Comparison of ENCODE assay signal across 8 cellular contexts in the genomic region with DNA sequence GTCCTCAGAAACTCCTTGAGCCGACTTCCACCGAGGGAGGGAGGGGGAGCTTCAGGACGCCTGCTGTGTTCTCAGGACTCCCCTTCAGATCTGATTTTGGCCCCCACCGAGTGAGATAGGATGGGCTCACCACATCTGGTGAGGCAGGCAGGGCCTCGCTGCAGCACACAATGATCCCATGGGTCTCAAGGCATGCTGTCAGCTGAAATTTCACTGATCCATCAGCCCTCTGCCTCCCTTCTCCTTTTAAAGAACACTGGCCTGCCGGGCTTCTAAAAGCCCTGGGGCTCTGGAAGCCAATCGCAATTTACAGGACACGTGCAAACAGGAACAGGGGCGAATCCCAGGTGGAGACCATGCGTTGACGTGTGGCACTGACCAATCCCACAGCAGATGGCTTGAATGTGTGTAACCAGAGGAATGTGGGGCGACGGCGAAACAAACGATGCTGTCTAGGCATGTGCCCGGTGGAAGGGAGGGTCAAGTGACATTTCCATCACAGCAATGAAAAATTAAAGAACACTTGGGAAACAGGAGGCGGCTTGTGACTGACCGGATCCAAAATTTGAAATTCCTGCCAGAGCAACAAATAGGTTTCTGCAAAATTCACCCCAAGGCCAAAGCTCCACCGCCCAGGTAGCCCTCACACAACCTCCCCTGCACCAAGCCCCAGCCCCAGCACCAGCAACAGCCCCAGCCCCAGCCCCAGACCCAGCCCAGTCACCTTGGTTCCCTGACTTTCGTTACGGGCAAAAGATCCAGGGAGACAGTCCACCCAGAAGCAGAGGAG.
DNase-seq lines count a peak whose midpoint lies in the region; ATAC-seq, FAIRE-seq and TF ChIP-seq lines count a peak whose summit lies in the region.

No MANE protein-coding gene starts in this region.

- FAIRE-seq in keratinocyte (lab: Jason Lieb, UNC): no peak

- peak overlapping the region; percentile 39 for H3K4me3 Mint-ChIP-seq in activated CD8-positive, alpha-beta memory T cell treated with anti-CD3 and anti-CD28 coated beads, Interleukin-2, amount 10 ng/mL, durations not matched to agents 7 days and 5 days
- peak overlapping the region; percentile 49 for H3K4me3 Mint-ChIP-seq in activated CD4-positive, alpha-beta memory T cell treated with anti-CD3 and anti-CD28 coated beads, Interleukin-2, amount 10 ng/mL, durations not matched to agents 7 days and 5 days

- no peaks in the 10 kb centered on the region for H3K9me3 Mint-ChIP-seq in activated CD8-positive, alpha-beta memory T cell treated with anti-CD3 and anti-CD28 coated beads, Interleukin-2, amount 10 ng/mL, durations not matched to agents 7 days and 5 days (ENCODE audit: low read depth)
- no peaks in the 10 kb centered on the region for H3K9me3 Mint-ChIP-seq in activated CD4-positive, alpha-beta memory T cell treated with anti-CD3 and anti-CD28 coated beads, Interleukin-2, amount 10 ng/mL, durations not matched to agents 7 days and 5 days

- H3K4me1 ChIP-seq in keratinocyte (ENCODE audit: control insufficient read depth, extremely low read depth, insufficient read depth, low read length): peaks cover 31% of the 10 kb centered on the region
- H3K4me1 ChIP-seq in thoracic aorta (ENCODE audit: control insufficient read depth in 1 of 2, low read depth in 2 of 2): peaks cover 21 to 38% of the 10 kb centered on the region in 2 donors

- dilution Hi-C loops in keratinocyte (cut with MboI; ENCODE audit: extremely low pct_ligation_motif_present, low sequenced_read_pairs): no loop called here

- no peaks in the 10 kb centered on the region for H4K20me1 ChIP-seq in keratinocyte (ENCODE audit: control insufficient read depth, extremely low read depth, insufficient read depth, low read length)

- CTCF ChIA-PET in activated CD8-positive, alpha-beta memory T cell treated with anti-CD3 and anti-CD28 coated beads, Interleukin-2, amount 10 ng/mL, durations not matched to agents 7 days and 5 days (lab: Charles Lee): no interaction called here
- CTCF ChIA-PET in activated CD4-positive, alpha-beta memory T cell treated with anti-CD3 and anti-CD28 coated beads, Interleukin-2, amount 10 ng/mL, durations not matched to agents 7 days and 5 days (lab: Charles Lee): no interaction called here

- DNase-seq in activated CD8-positive, alpha-beta memory T cell treated with anti-CD3 and anti-CD28 coated beads, Interleukin-2, amount 10 ng/mL, durations not matched to agents 7 days and 5 days: no peak
- no peak for DNase-seq in activated CD8-positive, alpha-beta memory T cell treated with anti-CD3 and anti-CD28 coated beads, Interleukin-2, amount 50 U/mL, for 4 hours
- no peak for DNase-seq in activated CD4-positive, alpha-beta memory T cell treated with anti-CD3 and anti-CD28 coated beads, Interleukin-2, amount 10 ng/mL, durations not matched to agents 7 days and 5 days
- DNase-seq in keratinocyte (ENCODE audit: low read depth, low spot score) (no peak), thoracic aorta (ENCODE audit: low spot score) (no peak), activated gamma-delta T cell (lab: John Stamatoyannopoulos, UW) (no peak)

- H3K27me3 Mint-ChIP-seq in activated CD8-positive, alpha-beta memory T cell treated with anti-CD3 and anti-CD28 coated beads, Interleukin-2, amount 10 ng/mL, durations not matched to agents 7 days and 5 days: peaks cover 89% of the 10 kb centered on the region
- peaks cover 75% of the 10 kb centered on the region for H3K27me3 Mint-ChIP-seq in activated CD4-positive, alpha-beta memory T cell treated with anti-CD3 and anti-CD28 coated beads, Interleukin-2, amount 10 ng/mL, durations not matched to agents 7 days and 5 days

- no peak for ATAC-seq in activated CD8-positive, alpha-beta memory T cell treated with anti-CD3 and anti-CD28 coated beads, Interleukin-2, amount 10 ng/mL, durations not matched to agents 7 days and 5 days
- peak; percentile 57 for ATAC-seq in thoracic aorta (ENCODE audit: insufficient number of reproducible peaks, low FRiP score, low read depth)
- ATAC-seq in GM18861 (IDR thresholded peaks at IDR 0.05; ENCODE audit: unreplicated experiment): no peak
- no peak for ATAC-seq in GM18858 (IDR thresholded peaks at IDR 0.05; ENCODE audit: unreplicated experiment)

- no peaks in the 10 kb centered on the region for H3K36me3 Mint-ChIP-seq in activated CD8-positive, alpha-beta memory T cell treated with anti-CD3 and anti-CD28 coated beads, Interleukin-2, amount 10 ng/mL, durations not matched to agents 7 days and 5 days
- H3K36me3 Mint-ChIP-seq in activated CD4-positive, alpha-beta memory T cell treated with anti-CD3 and anti-CD28 coated beads, Interleukin-2, amount 10 ng/mL, durations not matched to agents 7 days and 5 days (ENCODE audit: low read depth): no peaks in the 10 kb centered on the region

- H3K9me3 ChIP-seq in keratinocyte (ENCODE audit: control insufficient read depth, low read depth, low read length) (no peaks in the 10 kb centered on the region), thoracic aorta (no peaks in the 10 kb centered on the region)

- peak overlapping the region; percentile 71 for H2AFZ ChIP-seq in keratinocyte (ENCODE audit: control insufficient read depth, low read length)

- H3K27ac Mint-ChIP-seq in activated CD8-positive, alpha-beta memory T cell treated with anti-CD3 and anti-CD28 coated beads, Interleukin-2, amount 10 ng/mL, durations not matched to agents 7 days and 5 days: no peak overlapping the region
- H3K27ac Mint-ChIP-seq in activated CD4-positive, alpha-beta memory T cell treated with anti-CD3 and anti-CD28 coated beads, Interleukin-2, amount 10 ng/mL, durations not matched to agents 7 days and 5 days: no peak overlapping the region

- peak overlapping the region; percentile 80 for H3K4me2 ChIP-seq in keratinocyte (ENCODE audit: control insufficient read depth, extremely low read depth, insufficient read depth, low read depth, low read length)

- H3K9ac ChIP-seq in keratinocyte (ENCODE audit: control insufficient read depth, extremely low read depth, insufficient read depth, low read length): no peak overlapping the region

- POLR2A ChIA-PET in activated CD4-positive, alpha-beta memory T cell treated with anti-CD3 and anti-CD28 coated beads, Interleukin-2, amount 10 ng/mL, durations not matched to agents 7 days and 5 days (lab: Charles Lee): no interaction called here

- H3K9me1 ChIP-seq in keratinocyte (ENCODE audit: control insufficient read depth, extremely low read depth, insufficient read depth, low read length): no peaks in the 10 kb centered on the region

- H3K4me1 Mint-ChIP-seq in activated CD8-positive, alpha-beta memory T cell treated with anti-CD3 and anti-CD28 coated beads, Interleukin-2, amount 10 ng/mL, durations not matched to agents 7 days and 5 days: peaks cover 46% of the 10 kb centered on the region
- peaks cover 44% of the 10 kb centered on the region for H3K4me1 Mint-ChIP-seq in activated CD4-positive, alpha-beta memory T cell treated with anti-CD3 and anti-CD28 coated beads, Interleukin-2, amount 10 ng/mL, durations not matched to agents 7 days and 5 days

- no peaks in the 10 kb centered on the region for H3K36me3 ChIP-seq in keratinocyte (ENCODE audit: control insufficient read depth in 2 of 2, extremely low read depth in 1 of 2, insufficient read depth in 2 of 2, low read length in 2 of 2)
- no peaks in the 10 kb centered on the region for H3K36me3 ChIP-seq in thoracic aorta

- TF ChIP-seq CTCF in keratinocyte (optimal IDR thresholded peaks at IDR 0.05 in 1 of 3, IDR thresholded peaks at IDR 0.05 in 1 of 3, conservative IDR thresholded peaks at IDR 0.05 in 1 of 3; ENCODE audit: extremely low read depth in 1 of 3, insufficient read depth in 2 of 3, low read length in 3 of 3) (no peak), thoracic aorta (IDR thresholded peaks at IDR 0.05) (no peak)

- H3K4me3 ChIP-seq in keratinocyte (ENCODE audit: control insufficient read depth in 2 of 3, extremely low read depth in 1 of 3, insufficient read depth in 2 of 3, low read depth in 1 of 3, low read length in 3 of 3) (peak overlapping the region; percentile 34 to 36 (median 35)), thoracic aorta (peak overlapping the region; percentile 76)

- H3K27me3 ChIP-seq in keratinocyte (ENCODE audit: control insufficient read depth, extremely low read depth, insufficient read depth, low read length) (peaks cover 19% of the 10 kb centered on the region), thoracic aorta (replicated peaks; ENCODE audit: insufficient read depth) (no peaks in the 10 kb centered on the region)

- no peak overlapping the region for H3K27ac ChIP-seq in keratinocyte (ENCODE audit: control insufficient read depth, insufficient read depth, low read length)
- no peak overlapping the region for H3K27ac ChIP-seq in thoracic aorta

- H3K79me2 ChIP-seq in keratinocyte (ENCODE audit: control insufficient read depth, insufficient read depth, low read length): no peaks in the 10 kb centered on the region
